ENCODE assay signal across 7 cellular contexts in the genomic region with DNA sequence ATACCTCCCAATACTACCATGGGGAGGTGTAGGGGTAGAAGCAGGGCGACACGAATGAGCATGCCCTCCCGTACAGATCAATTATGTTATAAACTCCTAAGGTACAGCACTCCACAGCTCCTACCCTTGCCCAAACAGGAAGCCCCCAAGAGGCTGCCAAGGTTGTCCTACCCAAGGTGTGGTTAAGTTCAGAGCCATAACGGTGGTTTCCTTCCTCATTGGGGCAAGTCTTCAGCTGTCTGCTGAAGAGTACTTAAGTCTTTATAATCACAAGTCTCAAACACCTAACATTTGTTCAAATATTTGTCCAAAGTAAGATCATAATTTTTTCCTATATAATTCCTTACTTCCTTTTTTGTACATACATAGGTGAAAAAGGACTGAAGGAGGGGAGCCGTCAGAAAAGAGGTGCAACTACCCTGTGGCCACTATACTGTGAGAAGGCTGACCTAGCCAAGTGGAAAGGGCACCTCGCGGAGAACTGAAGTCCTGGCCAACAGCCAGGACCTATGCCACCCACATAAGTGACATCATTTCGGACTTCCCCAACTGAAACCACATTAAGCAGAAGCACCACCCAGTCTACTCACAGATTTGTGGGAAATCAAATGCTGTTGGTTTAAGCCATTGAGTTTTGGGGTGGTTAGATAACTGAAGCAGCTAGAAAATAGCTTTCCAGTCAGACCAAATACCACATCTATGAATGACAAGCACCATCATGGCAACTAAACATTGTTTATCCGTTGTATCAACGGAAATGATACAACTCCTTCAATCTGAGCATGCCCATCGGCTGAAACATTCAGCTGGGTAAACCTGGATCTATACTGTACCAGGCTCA. TPM values are rescaled to one million over a fixed set of nuclear protein-coding genes. Genes with fewer than 3 reads are reported as not detected.
A peak's percentile ranks its signal among the peaks of the same experiment; 100 is the strongest.
DNase-seq lines count a peak whose midpoint lies in the region; ATAC-seq lines count a peak whose summit lies in the region.

No MANE protein-coding gene starts in this region.

- ATAC-seq in GM19324 (IDR thresholded peaks at IDR 0.05; ENCODE audit: low FRiP score, unreplicated experiment) (peak; percentile 32), HG02571 (IDR thresholded peaks at IDR 0.05; ENCODE audit: unreplicated experiment) (no peak)
- peak; percentile 78 for ATAC-seq in effector memory CD8-positive, alpha-beta T cell (replicated peaks)

- H3K4me1 Mint-ChIP-seq in activated CD4-positive, alpha-beta T cell treated with anti-CD3 and anti-CD28 coated beads, Interleukin-2, amount 10 ng/mL, durations not matched to agents 24 days and 14 days: peaks cover 44% of the 10 kb centered on the region
- peaks cover 18 to 38% of the 10 kb centered on the region in 2 donors for H3K4me1 Mint-ChIP-seq in effector memory CD8-positive, alpha-beta T cell (ENCODE audit: low read depth in 2 of 2)

- H3K9me3 ChIP-seq in MG63: no peaks in the 10 kb centered on the region

- H3K27me3 ChIP-seq in MG63: no peaks in the 10 kb centered on the region

- H3K4me3 ChIP-seq in MG63: no peak overlapping the region

- intact Hi-C loops in activated CD4-positive, alpha-beta T cell treated with anti-CD3 and anti-CD28 coated beads, Interleukin-2, amount 10 ng/mL, durations not matched to agents 24 days and 14 days (cut with micrococcal nuclease): loop anchor here (1.0 to 5.0 kb wide), 4 partner anchors 34 to 586 kb away; no protein-coding TSS in a partner anchor

- peak overlapping the region; percentile 94 for H3K27ac Mint-ChIP-seq in activated CD4-positive, alpha-beta T cell treated with anti-CD3 and anti-CD28 coated beads, Interleukin-2, amount 10 ng/mL, durations not matched to agents 24 days and 14 days
- peak overlapping the region; percentile 98 for H3K27ac Mint-ChIP-seq in effector memory CD8-positive, alpha-beta T cell

- H3K36me3 ChIP-seq in MG63: peaks cover 11% of the 10 kb centered on the region

- no peaks in the 10 kb centered on the region for H3K27me3 Mint-ChIP-seq in activated CD4-positive, alpha-beta T cell treated with anti-CD3 and anti-CD28 coated beads, Interleukin-2, amount 10 ng/mL, durations not matched to agents 24 days and 14 days
- H3K27me3 Mint-ChIP-seq in effector memory CD8-positive, alpha-beta T cell: no peaks in the 10 kb centered on the region

- peaks cover 4% of the 10 kb centered on the region for H3K9me3 Mint-ChIP-seq in activated CD4-positive, alpha-beta T cell treated with anti-CD3 and anti-CD28 coated beads, Interleukin-2, amount 10 ng/mL, durations not matched to agents 24 days and 14 days
- H3K9me3 Mint-ChIP-seq in effector memory CD8-positive, alpha-beta T cell: no peaks in the 10 kb centered on the region

- H3K4me3 Mint-ChIP-seq in activated CD4-positive, alpha-beta T cell treated with anti-CD3 and anti-CD28 coated beads, Interleukin-2, amount 10 ng/mL, durations not matched to agents 24 days and 14 days: peak overlapping the region; percentile 85
- peak overlapping the region; percentile 64 to 74 for H3K4me3 Mint-ChIP-seq in effector memory CD8-positive, alpha-beta T cell

- H3K36me3 Mint-ChIP-seq in activated CD4-positive, alpha-beta T cell treated with anti-CD3 and anti-CD28 coated beads, Interleukin-2, amount 10 ng/mL, durations not matched to agents 24 days and 14 days (ENCODE audit: low read depth): peaks cover 27% of the 10 kb centered on the region
- H3K36me3 Mint-ChIP-seq in effector memory CD8-positive, alpha-beta T cell (ENCODE audit: insufficient read depth): peaks cover 20% of the 10 kb centered on the region

- peak; percentile 41 for DNase-seq in MG63
- DNase-seq in activated CD4-positive, alpha-beta T cell treated with anti-CD3 and anti-CD28 coated beads, Interleukin-2, amount 10 ng/mL, durations not matched to agents 24 days and 14 days: peak; percentile 92
- DNase-seq in effector memory CD8-positive, alpha-beta T cell: peak; percentile 75 to 79 (median 75)
- DNase-seq in stimulated activated CD4-positive, alpha-beta T cell treated with anti-CD3 and anti-CD28 coated beads, Interleukin-1b, Interleukin-23, amount 100 ng/mL, for 24 hours (ENCODE audit: low read depth in 4 of 4, low spot score in 1 of 4): peak; percentile 25 to 30 (median 26)
- DNase-seq in D341Med (ENCODE audit: low spot score): no peak

RNA-seq across cellular contexts. Expression of a gene that starts 2.9 kb away (rescaled TPM):
- total RNA-seq in MG63 (2014; rRNA removed; shearing (Covaris generic); ENCODE audit: low replicate concordance): 14.2 and 19.1 TPM in 2 replicates
- total RNA-seq in activated CD4-positive, alpha-beta T cell treated with anti-CD3 and anti-CD28 coated beads, Interleukin-2, amount 10 ng/mL, durations not matched to agents 24 days and 14 days: 16.5 and 17.4 TPM in 2 replicates
